ENCODE assay signal across 29 cellular contexts in the genomic region with DNA sequence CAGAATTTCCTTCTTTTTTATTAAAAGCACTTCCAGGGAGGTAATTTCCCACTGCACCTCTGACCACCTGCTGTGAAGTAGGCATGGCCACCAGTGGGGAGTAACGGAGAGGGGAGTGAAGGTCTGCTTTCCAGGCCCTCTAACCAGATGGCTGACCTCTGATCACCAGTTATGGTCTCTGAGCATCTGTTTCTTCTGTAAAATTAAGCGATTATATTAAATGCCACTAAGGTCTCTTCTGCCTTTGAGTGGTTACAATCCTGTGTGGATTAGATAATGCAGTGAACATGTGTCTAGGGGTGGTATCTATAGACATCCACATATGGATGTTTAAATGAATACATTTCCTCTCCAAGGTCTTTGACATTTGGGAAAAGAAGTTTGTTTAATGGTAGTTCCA.
"Had no signal": no experiment of that assay in that cellular context is flagged by ENCODE, and none has a peak within 500 bp of the region (broad histone marks: within the 10 kb centered on the region; RNA-seq: fewer than 3 reads in every experiment).

No MANE protein-coding gene starts in this region.

- H3K36me3 ChIP-seq: gastroesophageal sphincter, heart right ventricle, left lung, neural progenitor cell, right lobe of liver, suprapubic skin, transverse colon, upper lobe of right lung, uterus had no signal

- H3K27ac Mint-ChIP-seq: endodermal cell; mesothelial cell of epicardium; nephron; neural progenitor cell; progenitor cell of endocrine pancreas; stimulated activated naive CD8-positive, alpha-beta T cell treated with anti-CD3 and anti-CD28 coated beads, Interleukin-15, amount 100 ng/mL, for 72 hours had no signal

- H3K4me3 ChIP-seq: dorsolateral prefrontal cortex, gastroesophageal sphincter, heart right ventricle, left lung, mucosa of descending colon, neural progenitor cell, right lobe of liver, suprapubic skin, transverse colon, upper lobe of right lung, uterus had no signal

- H3K27ac ChIP-seq: dorsolateral prefrontal cortex, epithelial cell of prostate, foreskin keratinocyte, gastroesophageal sphincter, heart right ventricle, left lung, neural progenitor cell, parathyroid adenoma, right lobe of liver, suprapubic skin, transverse colon, upper lobe of right lung, uterus had no signal

- H3K27me3 ChIP-seq: foreskin keratinocyte, gastroesophageal sphincter, left lung, neural progenitor cell, right lobe of liver, suprapubic skin, transverse colon, upper lobe of right lung, uterus had no signal

- H3K9me3 ChIP-seq: gastroesophageal sphincter, heart right ventricle, left lung, mucosa of descending colon, right lobe of liver, suprapubic skin, transverse colon, upper lobe of right lung, uterus had no signal

- H3K4me1 ChIP-seq: foreskin keratinocyte, gastroesophageal sphincter, left lung, neural progenitor cell, parathyroid adenoma, right lobe of liver, suprapubic skin, transverse colon, upper lobe of right lung, uterus had no signal

- H3K36me3 Mint-ChIP-seq: mesothelial cell of epicardium, naive B cell, neural progenitor cell had no signal

- H3K4me1 Mint-ChIP-seq: mesothelial cell of epicardium; naive B cell; nephron; stimulated activated naive CD8-positive, alpha-beta T cell treated with anti-CD3 and anti-CD28 coated beads, Interleukin-15, amount 100 ng/mL, for 72 hours had no signal

- DNase-seq: dorsolateral prefrontal cortex; effector CD4-positive, alpha-beta T cell; endodermal cell; foreskin keratinocyte; heart right ventricle; hippocampal formation; left cardiac atrium; left lung; mesenchymal stem cell; mucosa of descending colon; naive B cell; right lobe of liver; small intestine; stimulated activated CD4-positive, alpha-beta T cell treated with anti-CD3 and anti-CD28 coated beads, Interleukin-1b, Interleukin-23, amount 100 ng/mL, for 48 hours; stimulated activated CD4-positive, alpha-beta T cell treated with anti-CD3 and anti-CD28 coated beads, Interleukin-4, amount 100 ng/mL, for 1 hour; stimulated activated CD8-positive, alpha-beta memory T cell treated with anti-CD3 and anti-CD28 coated beads, Interleukin-4, amount 100 ng/mL, for 48 hours; stimulated activated naive CD4-positive, alpha-beta T cell; stimulated activated naive CD8-positive, alpha-beta T cell treated with anti-CD3 and anti-CD28 coated beads, Interleukin-15, amount 100 ng/mL, for 72 hours; transverse colon; upper lobe of right lung; uterus had no signal

- H3K4me3 Mint-ChIP-seq: endodermal cell; mesothelial cell of epicardium; naive B cell; nephron; neural progenitor cell; stimulated activated naive CD8-positive, alpha-beta T cell treated with anti-CD3 and anti-CD28 coated beads, Interleukin-15, amount 100 ng/mL, for 72 hours had no signal

- H3K9me3 Mint-ChIP-seq: endodermal cell; mesothelial cell of epicardium; nephron; neural progenitor cell; stimulated activated naive CD8-positive, alpha-beta T cell treated with anti-CD3 and anti-CD28 coated beads, Interleukin-15, amount 100 ng/mL, for 72 hours had no signal
